Comparison of ENCODE assay signal across 10 cellular contexts in the genomic region with DNA sequence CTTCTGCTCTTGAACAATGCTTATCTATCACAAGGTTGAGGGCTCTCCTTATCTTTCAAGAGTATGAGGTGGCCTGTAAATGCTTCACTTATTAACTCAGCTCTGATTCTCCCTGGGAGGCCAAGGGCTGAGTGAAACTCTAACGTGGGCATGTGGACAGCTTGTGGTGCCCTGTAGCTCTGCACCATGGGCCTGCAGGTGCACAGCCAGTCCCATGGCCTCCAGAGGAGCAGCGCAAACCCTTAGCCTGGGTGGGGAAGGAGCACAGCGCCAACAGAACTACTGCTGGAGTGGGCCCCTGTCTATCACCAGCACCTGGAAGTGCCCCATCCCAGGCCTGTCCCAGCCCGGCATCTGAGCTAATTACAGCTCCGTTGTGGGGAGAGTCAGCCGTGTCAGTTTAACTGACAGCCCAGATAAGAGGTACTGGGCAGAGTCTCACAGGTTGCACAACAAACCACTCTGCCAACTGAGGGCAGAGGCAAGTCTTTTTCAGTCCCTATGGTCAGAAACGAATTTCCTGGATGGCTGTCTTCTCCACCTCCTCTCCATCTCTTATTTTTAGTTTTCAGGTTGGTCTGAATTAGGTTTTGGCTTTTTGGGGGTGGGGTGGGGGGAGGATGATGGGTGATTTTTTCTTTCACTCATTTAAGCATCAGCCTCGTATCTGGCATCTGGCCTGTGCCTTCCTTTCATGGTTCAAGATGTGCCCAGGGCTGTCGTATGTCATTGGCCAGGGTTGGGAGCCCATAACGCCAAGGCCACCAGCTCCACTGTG.
A peak's percentile ranks its signal among the peaks of the same experiment; 100 is the strongest.
DNase-seq lines count a peak whose midpoint lies in the region; ATAC-seq and TF ChIP-seq lines count a peak whose summit lies in the region.
"Had no signal": no experiment of that assay in that cellular context is flagged by ENCODE, and none has a peak within 500 bp of the region (broad histone marks: within the 10 kb centered on the region; RNA-seq: fewer than 3 reads in every experiment).

No MANE protein-coding gene starts in this region.

- H3K27ac Mint-ChIP-seq in activated CD8-positive, alpha-beta memory T cell treated with anti-CD3 and anti-CD28 coated beads, Interleukin-2, amount 10 ng/mL, durations not matched to agents 7 days and 5 days: no peak overlapping the region

- peak; percentile 66 for ATAC-seq in GM19452 (IDR thresholded peaks at IDR 0.05; ENCODE audit: unreplicated experiment)
- peak; percentile 38 for ATAC-seq in HG03575 (IDR thresholded peaks at IDR 0.05; ENCODE audit: extremely low read depth, insufficient number of reproducible peaks, low FRiP score, unreplicated experiment)
- peak; percentile 96 for ATAC-seq in Right ventricle myocardium inferior
- ATAC-seq in aorta (ENCODE audit: low FRiP score): no peak
- ATAC-seq in activated CD8-positive, alpha-beta memory T cell treated with anti-CD3 and anti-CD28 coated beads, Interleukin-2, amount 10 ng/mL, durations not matched to agents 7 days and 5 days: no peak
- ATAC-seq: CD8-positive, alpha-beta T cell had no signal

- in situ Hi-C loops in ACHN (cut with HindIII; ENCODE audit: low pct_ligation_motif_present, low pct_unique_long_range_greater_than_20kb, low sequenced_read_pairs): no loop called here

- H3K36me3 ChIP-seq in stomach: no peaks in the 10 kb centered on the region
- no peaks in the 10 kb centered on the region for H3K36me3 ChIP-seq in aorta (ENCODE audit: control insufficient read depth in 1 of 2, insufficient read depth in 2 of 2, low read length in 1 of 2)

- peaks cover 33% of the 10 kb centered on the region for H3K4me1 Mint-ChIP-seq in activated CD8-positive, alpha-beta memory T cell treated with anti-CD3 and anti-CD28 coated beads, Interleukin-2, amount 10 ng/mL, durations not matched to agents 7 days and 5 days

- intact Hi-C loops in Right ventricle myocardium inferior (cut with DNase I) (no loop called here), stomach (cut with DNase I; ENCODE audit: low total_unique reads) (no loop called here), aorta (cut with DNase I) (no loop called here)

- TF ChIP-seq CTCF in stomach (IDR thresholded peaks at IDR 0.05): no peak

- WGBS in stomach, 5 donors: 45 to 64% (median 61%) methylated on average over 6 to 10 of the region's 10 CpGs
- 64 to 78% methylated on average over 10 of the region's 10 CpGs for WGBS in aorta, 2 donors

- H3K9me3 Mint-ChIP-seq in activated CD8-positive, alpha-beta memory T cell treated with anti-CD3 and anti-CD28 coated beads, Interleukin-2, amount 10 ng/mL, durations not matched to agents 7 days and 5 days (ENCODE audit: low read depth): peaks cover 4% of the 10 kb centered on the region
- H3K9me3 Mint-ChIP-seq: CD8-positive, alpha-beta T cell had no signal

- CTCF ChIA-PET in activated CD8-positive, alpha-beta memory T cell treated with anti-CD3 and anti-CD28 coated beads, Interleukin-2, amount 10 ng/mL, durations not matched to agents 7 days and 5 days (lab: Charles Lee): interaction anchor here (0.8 to 1.3 kb wide), 3 partner anchors 16 to 20 kb away, joined by 3 read pairs; no protein-coding TSS in a partner anchor

- DNase-seq in ACHN (peak; percentile 82), Right ventricle myocardium inferior (ENCODE audit: missing footprints) (peak; percentile 75), stomach (no peak), aorta (no peak), NCI-H2081 (lab: John Stamatoyannopoulos, UW) (no peak)
- no peak for DNase-seq in activated CD8-positive, alpha-beta memory T cell treated with anti-CD3 and anti-CD28 coated beads, Interleukin-2, amount 10 ng/mL, durations not matched to agents 7 days and 5 days
- DNase-seq: CD8-positive, alpha-beta T cell had no signal

- TF ChIP-seq POLR2A in stomach (IDR thresholded peaks at IDR 0.05): no peak

- peaks cover 0 to 18% (median 11%) of the 10 kb centered on the region in 4 donors for H3K4me1 ChIP-seq in stomach
- H3K4me1 ChIP-seq in aorta (ENCODE audit: control insufficient read depth in 1 of 2, insufficient read depth in 2 of 2, low read length in 2 of 2): peaks cover 0 to 2% of the 10 kb centered on the region in 2 donors

- H3K4me3 ChIP-seq in stomach: no peak overlapping the region
- no peak overlapping the region for H3K4me3 ChIP-seq in aorta (ENCODE audit: low read length in 2 of 2)
- H3K4me3 ChIP-seq: skin epidermis had no signal

- H3K36me3 Mint-ChIP-seq in activated CD8-positive, alpha-beta memory T cell treated with anti-CD3 and anti-CD28 coated beads, Interleukin-2, amount 10 ng/mL, durations not matched to agents 7 days and 5 days: peaks cover 7% of the 10 kb centered on the region
- H3K36me3 Mint-ChIP-seq: CD8-positive, alpha-beta T cell had no signal

- peaks cover 57% of the 10 kb centered on the region for H3K27me3 Mint-ChIP-seq in activated CD8-positive, alpha-beta memory T cell treated with anti-CD3 and anti-CD28 coated beads, Interleukin-2, amount 10 ng/mL, durations not matched to agents 7 days and 5 days

- H3K27ac ChIP-seq in stomach (no peak overlapping the region), aorta (ENCODE audit: low read depth in 1 of 2, low read length in 2 of 2) (no peak overlapping the region)
- H3K27ac ChIP-seq: skin epidermis had no signal

- no peak for TF ChIP-seq EP300 in stomach (IDR thresholded peaks at IDR 0.05)

- peaks cover 0 to 7% (median 0%) of the 10 kb centered on the region in 3 donors for H3K27me3 ChIP-seq in stomach
- H3K27me3 ChIP-seq in aorta (ENCODE audit: control insufficient read depth in 1 of 2, insufficient read depth in 2 of 2, low read length in 1 of 2): no peaks in the 10 kb centered on the region

- H3K9me3 ChIP-seq in stomach: no peaks in the 10 kb centered on the region
- no peaks in the 10 kb centered on the region for H3K9me3 ChIP-seq in aorta (ENCODE audit: control insufficient read depth, low read length)

- H3K4me3 Mint-ChIP-seq in activated CD8-positive, alpha-beta memory T cell treated with anti-CD3 and anti-CD28 coated beads, Interleukin-2, amount 10 ng/mL, durations not matched to agents 7 days and 5 days: no peak overlapping the region

Comparison
In these comparisons a context has a peak if more than half of its experiments do, and no peak if none do; other contexts are left out.
1. DNase-seq: peak in ACHN (single experiment) and Right ventricle myocardium inferior (single experiment); none in stomach (single experiment), aorta (0 of 2), NCI-H2081 (0 of 2) and activated CD8-positive, alpha-beta memory T cell treated with anti-CD3 and anti-CD28 coated beads, Interleukin-2, amount 10 ng/mL, durations not matched to agents 7 days and 5 days (single experiment).
2. ATAC-seq: peak in GM19452 (single experiment), HG03575 (single experiment) and Right ventricle myocardium inferior (single experiment); none in aorta (single experiment) and activated CD8-positive, alpha-beta memory T cell treated with anti-CD3 and anti-CD28 coated beads, Interleukin-2, amount 10 ng/mL, durations not matched to agents 7 days and 5 days (single experiment).